18 cellular contexts compared by ENCODE assay signal in the genomic region with DNA sequence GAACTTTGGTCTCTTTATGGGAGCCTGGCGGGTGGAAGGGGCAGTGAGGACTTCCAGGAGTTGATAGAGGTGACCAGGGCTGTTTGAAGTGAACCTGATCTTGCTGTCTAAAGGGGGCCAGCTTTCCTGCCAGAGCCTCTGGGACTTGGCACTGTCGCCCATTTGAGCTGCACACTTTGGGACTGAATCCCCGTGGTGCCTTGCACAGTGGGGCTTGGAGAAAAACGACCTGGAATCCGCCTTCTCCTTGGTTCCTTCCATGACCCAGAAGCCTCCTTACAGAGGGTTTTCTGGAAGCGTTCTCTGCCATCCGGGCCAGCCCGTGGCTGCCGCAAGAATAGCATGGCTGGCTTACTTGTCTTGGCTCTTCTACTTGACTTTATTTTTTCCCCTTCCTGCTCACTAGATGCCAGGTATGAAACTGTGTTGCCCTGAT. TPM values are rescaled to one million over a fixed set of nuclear protein-coding genes. Genes with fewer than 3 reads are reported as not detected.
DNase-seq lines count a peak whose midpoint lies in the region; ATAC-seq, FAIRE-seq and TF ChIP-seq lines count a peak whose summit lies in the region.
"Had no signal": no experiment of that assay in that cellular context is flagged by ENCODE, and none has a peak within 500 bp of the region (broad histone marks: within the 10 kb centered on the region; RNA-seq: fewer than 3 reads in every experiment).

No MANE protein-coding gene starts in this region.

- H3K27me3 ChIP-seq in astrocyte (ENCODE audit: insufficient read depth, low read length) (peaks cover 35% of the 10 kb centered on the region), foreskin keratinocyte (peaks cover 35% of the 10 kb centered on the region)

- H3K9ac ChIP-seq in astrocyte (ENCODE audit: low read length) = peak overlapping the region; percentile 10

- no peak for FAIRE-seq in astrocyte (lab: Jason Lieb, UNC)

- H4K20me1 ChIP-seq in astrocyte (ENCODE audit: insufficient read depth, low read length) = peaks cover 14% of the 10 kb centered on the region
- no peaks in the 10 kb centered on the region for H4K20me1 ChIP-seq in OCI-LY7 (ENCODE audit: insufficient read depth, low read length)

- no peak for TF ChIP-seq CTCF in astrocyte (IDR thresholded peaks at IDR 0.05; ENCODE audit: insufficient read depth, low read depth, low read length)
- TF ChIP-seq CTCF in foreskin keratinocyte (conservative IDR thresholded peaks at IDR 0.05) = no peak
- TF ChIP-seq CTCF in neural crest cell (conservative IDR thresholded peaks at IDR 0.05) = no peak
- TF ChIP-seq CTCF in type B pancreatic cell (conservative IDR thresholded peaks at IDR 0.05) = no peak
- no peak for TF ChIP-seq CTCF in OCI-LY7 (conservative IDR thresholded peaks at IDR 0.05; ENCODE audit: low read length)

- H3K27ac ChIP-seq in astrocyte (ENCODE audit: low read depth, low read length) = no peak overlapping the region
- no peak overlapping the region for H3K27ac ChIP-seq in foreskin keratinocyte
- no peak overlapping the region for H3K27ac ChIP-seq in OCI-LY7 (ENCODE audit: low read depth, low read length, poor library complexity, severe bottlenecking)
- H3K27ac ChIP-seq: adrenal gland, VCaP had no signal

- no peaks in the 10 kb centered on the region for H3K36me3 ChIP-seq in astrocyte (ENCODE audit: insufficient read depth, low read length)
- no peaks in the 10 kb centered on the region for H3K36me3 ChIP-seq in OCI-LY7 (ENCODE audit: insufficient read depth, low read length)
- H3K36me3 ChIP-seq: adrenal gland had no signal

- H3K4me1 Mint-ChIP-seq in astrocyte (ENCODE audit: low read depth, unreplicated experiment) (peaks cover 2% of the 10 kb centered on the region), neural crest cell (peaks cover 19% of the 10 kb centered on the region), type B pancreatic cell (ENCODE audit: unreplicated experiment) (peaks cover 33% of the 10 kb centered on the region)
- H3K4me1 Mint-ChIP-seq: activated T-helper 17 cell treated with anti-CD3 and anti-CD28 coated beads, Interleukin-2, amount 50 U/mL, for 72 hours had no signal

- H3K4me3 ChIP-seq in astrocyte (ENCODE audit: insufficient read depth, low read depth, low read length) (peak overlapping the region; percentile 48), OCI-LY7 (ENCODE audit: low read depth, low read length, poor library complexity, severe bottlenecking) (no peak overlapping the region)
- H3K4me3 ChIP-seq: adrenal gland had no signal

- H3K27me3 Mint-ChIP-seq in astrocyte (ENCODE audit: low read depth, unreplicated experiment) (peaks cover 63% of the 10 kb centered on the region), neural crest cell (ENCODE audit: low read depth) (peaks cover 65% of the 10 kb centered on the region), type B pancreatic cell (peaks cover 4% of the 10 kb centered on the region)

- H3K9me2 ChIP-seq in OCI-LY7 (ENCODE audit: insufficient read depth, low read length) = no peaks in the 10 kb centered on the region

- intact Hi-C loops in OCI-LY7 (cut with micrococcal nuclease; ENCODE audit: unreplicated experiment) = no loop called here

- ATAC-seq in foreskin keratinocyte (peak; percentile 2), HG03095 (IDR thresholded peaks at IDR 0.05; ENCODE audit: unreplicated experiment) (no peak)
- ATAC-seq: activated T-helper 17 cell treated with anti-CD3 and anti-CD28 coated beads, Interleukin-2, amount 50 U/mL, for 72 hours had no signal

- no peak overlapping the region for H3K4me3 Mint-ChIP-seq in astrocyte (ENCODE audit: unreplicated experiment)
- peak overlapping the region; percentile 71 for H3K4me3 Mint-ChIP-seq in neural crest cell
- peak overlapping the region; percentile 91 for H3K4me3 Mint-ChIP-seq in type B pancreatic cell
- H3K4me3 Mint-ChIP-seq: activated T-helper 17 cell treated with anti-CD3 and anti-CD28 coated beads, Interleukin-2, amount 50 U/mL, for 72 hours; dendritic cell treated with granulocyte-macrophage colony-stimulating factor and Interleukin-4, amounts not matched to agents 40 ng/mL and 50 ng/mL, for 4 days had no signal

- no peak for DNase-seq in astrocyte (ENCODE audit: low read depth)
- DNase-seq in foreskin keratinocyte = no peak
- no peak for DNase-seq in neural crest cell (ENCODE audit: low read depth, low spot score)
- DNase-seq in type B pancreatic cell (ENCODE audit: extremely low spot score, unreplicated experiment) = no peak
- no peak for DNase-seq in OCI-LY7 (ENCODE audit: low spot score)
- DNase-seq in EL = no peak
- DNase-seq: activated CD8-positive, alpha-beta memory T cell treated with anti-CD3 and anti-CD28 coated beads for 24 hours; adrenal gland; C1 segment of cervical spinal cord; NCI-H2029 treated with DMSO at 0.1 percent for 48 hours; NCI-H748 treated with DMSO at 0.1 percent for 48 hours; RPMI8226; stimulated activated CD4-positive, alpha-beta T cell treated with anti-CD3 and anti-CD28 coated beads, Interleukin-1b, Interleukin-23, amount 100 ng/mL, for 48 hours had no signal

- H3K36me3 Mint-ChIP-seq in astrocyte (ENCODE audit: low read depth, unreplicated experiment) = no peaks in the 10 kb centered on the region
- H3K36me3 Mint-ChIP-seq in neural crest cell (ENCODE audit: low read depth) = no peaks in the 10 kb centered on the region
- peaks cover 9% of the 10 kb centered on the region for H3K36me3 Mint-ChIP-seq in type B pancreatic cell

- POLR2A ChIA-PET in OCI-LY7 (lab: Charles Lee) = no interaction called here

- H3K9me3 Mint-ChIP-seq in astrocyte (ENCODE audit: unreplicated experiment) = peaks cover 6% of the 10 kb centered on the region
- H3K9me3 Mint-ChIP-seq in neural crest cell = no peaks in the 10 kb centered on the region
- no peaks in the 10 kb centered on the region for H3K9me3 Mint-ChIP-seq in type B pancreatic cell
- H3K9me3 Mint-ChIP-seq: activated T-helper 17 cell treated with anti-CD3 and anti-CD28 coated beads, Interleukin-2, amount 50 U/mL, for 72 hours; dendritic cell treated with granulocyte-macrophage colony-stimulating factor and Interleukin-4, amounts not matched to agents 40 ng/mL and 50 ng/mL, for 4 days had no signal

- H3K79me2 ChIP-seq in astrocyte (ENCODE audit: insufficient read depth, low read length) (no peaks in the 10 kb centered on the region), OCI-LY7 (ENCODE audit: insufficient read depth, low read depth, low read length) (no peaks in the 10 kb centered on the region)

- H2AFZ ChIP-seq in astrocyte (ENCODE audit: low read depth, low read length) (no peak overlapping the region), OCI-LY7 (ENCODE audit: low read length) (no peak overlapping the region)

- H3K9me3 ChIP-seq in astrocyte (ENCODE audit: insufficient read depth, low read depth, low read length) = no peaks in the 10 kb centered on the region
- no peaks in the 10 kb centered on the region for H3K9me3 ChIP-seq in OCI-LY7 (ENCODE audit: low read length)
- H3K9me3 ChIP-seq: adrenal gland had no signal

- H3K4me1 ChIP-seq in astrocyte (ENCODE audit: insufficient read depth, low read length) (no peaks in the 10 kb centered on the region), foreskin keratinocyte (no peaks in the 10 kb centered on the region), OCI-LY7 (ENCODE audit: insufficient read depth, low read length, poor library complexity, severe bottlenecking) (no peaks in the 10 kb centered on the region)

- H3K4me2 ChIP-seq in astrocyte (ENCODE audit: low read length) (peak overlapping the region; percentile 64), OCI-LY7 (ENCODE audit: low read length) (no peak overlapping the region)

- H3K27ac Mint-ChIP-seq in astrocyte (ENCODE audit: unreplicated experiment) = no peak overlapping the region
- H3K27ac Mint-ChIP-seq in neural crest cell (ENCODE audit: unreplicated experiment) = no peak overlapping the region
- peak overlapping the region; percentile 81 for H3K27ac Mint-ChIP-seq in type B pancreatic cell
- H3K27ac Mint-ChIP-seq: activated T-helper 17 cell treated with anti-CD3 and anti-CD28 coated beads, Interleukin-2, amount 50 U/mL, for 72 hours; dendritic cell treated with granulocyte-macrophage colony-stimulating factor and Interleukin-4, amounts not matched to agents 40 ng/mL and 50 ng/mL, for 4 days had no signal

- no TSS peak for BruUV-seq in OCI-LY7 (replicated peaks; lab: Mats Ljungman, UMichigan)

- CTCF ChIA-PET in OCI-LY7 (lab: Charles Lee; ENCODE audit: unreplicated experiment) = no interaction called here

RNA-seq across cellular contexts. Expression of gene RFLNA, which starts 2.0 kb away (rescaled TPM):
- total RNA-seq in astrocyte = 1.8 and 2.8 TPM in 2 replicates
- 4.7 and 45.5 TPM in 2 replicates for total RNA-seq in foreskin keratinocyte
- polyA plus RNA-seq in foreskin keratinocyte = 4.3 and 44.3 TPM in 2 replicates
- total RNA-seq in neural crest cell = 2.1 and 2.8 TPM in 2 replicates
- total RNA-seq in type B pancreatic cell (ENCODE audit: low replicate concordance) = 19.7 and 57.4 TPM in 2 replicates
- total RNA-seq in OCI-LY7 (2014; rRNA removed; shearing (Covaris generic)) = 0.18 TPM in 1 of 2 replicates, not detected in the other
- total RNA-seq in OCI-LY7 (2022) = not detected in 2 replicates
- total RNA-seq: activated T-helper 17 cell treated with anti-CD3 and anti-CD28 coated beads, Interleukin-2, amount 50 U/mL, for 72 hours; H4 had no signal
